12 cellular contexts compared by ENCODE assay signal in genomic region chr12:29750131-29750927, GRCh38. TPM values are rescaled to one million over a fixed set of nuclear protein-coding genes. Genes with fewer than 3 reads are reported as not detected.
DNase-seq lines count a peak whose midpoint lies in the region; ATAC-seq, FAIRE-seq and TF ChIP-seq lines count a peak whose summit lies in the region.
"Had no signal": no experiment of that assay in that cellular context is flagged by ENCODE, and none has a peak within 500 bp of the region (broad histone marks: within the 10 kb centered on the region; RNA-seq: fewer than 3 reads in every experiment).

No MANE protein-coding gene starts in this region.

- ATAC-seq in GM18868 (IDR thresholded peaks at IDR 0.05; ENCODE audit: unreplicated experiment) (peak; percentile 89), GM21717 (IDR thresholded peaks at IDR 0.05; ENCODE audit: unreplicated experiment) (peak; percentile 77), HG03196 (IDR thresholded peaks at IDR 0.05; ENCODE audit: unreplicated experiment) (peak; percentile 80)

- no peaks in the 10 kb centered on the region for H3K27me3 ChIP-seq in bronchial epithelial cell (ENCODE audit: control insufficient read depth, insufficient read depth, low read length)

- FAIRE-seq in bronchial epithelial cell (lab: Jason Lieb, UNC): peak; percentile 23
- FAIRE-seq in urothelium cell line (lab: Jason Lieb, UNC): no peak

- H3K36me3 ChIP-seq in bronchial epithelial cell (ENCODE audit: control insufficient read depth, insufficient read depth, low read length): no peaks in the 10 kb centered on the region

- no peak for TF ChIP-seq CTCF in bronchial epithelial cell (IDR thresholded peaks at IDR 0.05; ENCODE audit: insufficient read depth, low read length, severe bottlenecking)

- no peak overlapping the region for H3K4me3 ChIP-seq in bronchial epithelial cell (ENCODE audit: low read depth, low read length)
- H3K4me3 ChIP-seq: GM23248 had no signal

- DNase-seq in bronchial epithelial cell (ENCODE audit: low read depth) (no peak), HCEC 1CT (no peak), globus pallidus (ENCODE audit: low spot score) (no peak), NCI-H2171 (lab: John Stamatoyannopoulos, UW) (no peak), urothelium cell line (ENCODE audit: low spot score) (no peak)
- DNase-seq: Calu3, cerebellar nuclear complex, foreskin melanocyte, GM23248 had no signal

RNA-seq across cellular contexts. Expression of gene TMTC1, which starts 33.4 kb away (rescaled TPM):
- total RNA-seq in bronchial epithelial cell: 4.5 and 9.1 TPM in 2 replicates
